In the genomic region with DNA sequence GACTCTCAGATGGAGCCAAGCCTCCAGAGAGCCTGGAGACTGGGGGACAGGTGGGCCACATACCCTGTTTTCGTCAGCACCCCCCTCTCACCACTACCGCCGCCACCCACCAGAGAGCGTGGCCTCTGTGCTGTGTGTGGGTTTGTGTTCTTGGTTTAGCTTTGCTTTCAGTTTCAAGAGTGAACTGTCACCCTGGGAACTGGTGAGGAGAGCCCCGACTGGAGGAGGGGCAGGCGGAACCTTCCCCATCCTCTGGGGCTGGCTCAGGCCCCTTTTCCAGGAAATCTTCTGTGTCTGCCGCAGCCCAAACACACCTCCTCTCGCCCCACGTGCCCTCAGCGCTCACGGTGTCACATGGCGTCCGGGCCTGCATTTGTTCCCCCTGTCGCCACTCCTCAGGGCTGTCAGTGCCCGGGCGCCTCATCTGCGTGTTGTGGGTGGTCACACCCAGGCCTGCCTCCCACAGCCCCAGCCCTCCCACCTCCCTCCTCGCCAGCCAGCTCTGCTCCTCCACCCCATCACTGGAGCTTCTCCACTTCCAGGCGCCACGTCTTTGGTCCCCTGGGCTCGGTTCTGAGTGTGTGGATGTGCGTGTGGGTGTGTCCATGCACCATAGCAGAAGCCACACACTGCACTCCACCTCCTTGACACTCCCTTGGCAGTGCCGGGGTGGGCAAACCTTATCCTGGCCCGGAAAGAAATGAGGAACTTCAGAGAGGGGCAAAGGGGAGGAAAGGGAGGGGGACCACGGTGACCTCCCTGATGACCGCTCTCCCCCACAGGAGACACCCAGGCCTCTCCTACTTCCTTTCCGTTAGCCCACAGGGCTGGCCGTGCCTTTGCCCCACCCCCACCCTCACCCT, we compare ENCODE assay signal across 8 cellular contexts. TPM values are rescaled to one million over a fixed set of nuclear protein-coding genes. Genes with fewer than 3 reads are reported as not detected.
DNase-seq lines count a peak whose midpoint lies in the region; ATAC-seq and TF ChIP-seq lines count a peak whose summit lies in the region.

No MANE protein-coding gene starts in this region.

- POLR2A ChIA-PET in CD4-positive, alpha-beta T cell (lab: Charles Lee): interaction anchor here (0.9 to 2.6 kb wide), 8 partner anchors 8 to 94 kb away, joined by 4 to 15 read pairs (median 6); a partner anchor contains a TSS

- 21 to 23% methylated on average over 23 to 28 of the region's 28 CpGs for WGBS in heart right ventricle, 2 donors

- peak overlapping the region; percentile 22; the same call in 1 of the 2 replicates for H2AFZ ChIP-seq in KMS-11 (ENCODE audit: low read depth)

- H3K27me3 Mint-ChIP-seq in CD4-positive, alpha-beta T cell: no peaks in the 10 kb centered on the region
- H3K27me3 Mint-ChIP-seq in activated CD8-positive, alpha-beta memory T cell treated with anti-CD3 and anti-CD28 coated beads, Interleukin-2, amount 10 ng/mL, durations not matched to agents 7 days and 5 days: no peaks in the 10 kb centered on the region

- in situ Hi-C loops in G401 (cut with HindIII; ENCODE audit: low sequenced_read_pairs): no loop called here

- peak overlapping the region; percentile 64 for H3K27ac ChIP-seq in CD4-positive, alpha-beta T cell (ENCODE audit: low read depth, low read length)
- H3K27ac ChIP-seq in KMS-11 (peak overlapping the region; percentile 24; the same call in 1 of the 2 replicates), heart right ventricle (peak overlapping the region in 7 of 10 donors; percentile 40 to 85 (median 62))

- no peaks in the 10 kb centered on the region for H3K9me3 ChIP-seq in CD4-positive, alpha-beta T cell (ENCODE audit: control insufficient read depth, low read length)
- H3K9me3 ChIP-seq in heart right ventricle: no peaks in the 10 kb centered on the region

- CTCF ChIA-PET in CD4-positive, alpha-beta T cell (lab: Charles Lee): interaction anchor here (0.6 to 5.6 kb wide), 12 partner anchors 8 to 112 kb away, joined by 3 to 76 read pairs (median 5); no protein-coding TSS in a partner anchor
- CTCF ChIA-PET in activated CD8-positive, alpha-beta memory T cell treated with anti-CD3 and anti-CD28 coated beads, Interleukin-2, amount 10 ng/mL, durations not matched to agents 7 days and 5 days (lab: Charles Lee): interaction anchor here (0.6 to 11.2 kb wide), 10 partner anchors 10 to 157 kb away, joined by 3 to 147 read pairs (median 13); a partner anchor contains a TSS

- H4K20me1 ChIP-seq in KMS-11 (ENCODE audit: insufficient read depth): no peaks in the 10 kb centered on the region

- intact Hi-C loops in CD4-positive, alpha-beta T cell (cut with DNase I, micrococcal nuclease): loop anchor here (1.0 to 2.0 kb wide), 3 partner anchors 26 to 110 kb away; no protein-coding TSS in a partner anchor
- intact Hi-C loops in heart right ventricle (cut with DNase I): loop anchor here in 7 of 10 donors (2.0 to 5.0 kb wide), 5 partner anchors 35 to 110 kb away; a partner anchor contains a TSS

- peaks cover 50% of the 10 kb centered on the region for H3K4me1 Mint-ChIP-seq in CD4-positive, alpha-beta T cell (ENCODE audit: low read depth)
- peaks cover 61% of the 10 kb centered on the region for H3K4me1 Mint-ChIP-seq in activated CD8-positive, alpha-beta memory T cell treated with anti-CD3 and anti-CD28 coated beads, Interleukin-2, amount 10 ng/mL, durations not matched to agents 7 days and 5 days

- H3K4me3 ChIP-seq in KMS-11 (IDR thresholded peaks at IDR 0.05; ENCODE audit: insufficient read depth, low read depth, low read length) (no peak overlapping the region), heart right ventricle (peak overlapping the region in 7 of 10 donors; percentile 19 to 39 (median 29))

- peaks cover 62% of the 10 kb centered on the region for H3K4me1 ChIP-seq in KMS-11 (ENCODE audit: low read depth, poor library complexity, severe bottlenecking)
- H3K4me1 ChIP-seq in heart right ventricle: peaks cover 0 to 59% (median 23%) of the 10 kb centered on the region in 9 donors

- TF ChIP-seq CTCF in CD4-positive, alpha-beta T cell (IDR thresholded peaks at IDR 0.05): peak; percentile 23
- TF ChIP-seq CTCF in KMS-11 (conservative IDR thresholded peaks at IDR 0.05; ENCODE audit: low read depth, low read length): no peak; the same call in 1 of the 2 replicates
- TF ChIP-seq CTCF in heart right ventricle (IDR thresholded peaks at IDR 0.05): peak in 6 of 9 donors; percentile 16 to 45 (median 32)

- DNase-seq in CD4-positive, alpha-beta T cell: peak; percentile 37 to 68 (median 48)
- peak; percentile 94 for DNase-seq in activated CD8-positive, alpha-beta memory T cell treated with anti-CD3 and anti-CD28 coated beads, Interleukin-2, amount 10 ng/mL, durations not matched to agents 7 days and 5 days
- DNase-seq in heart right ventricle: peak; percentile 32
- peak in 2 of 3 donors; percentile 31 to 33 for DNase-seq in stimulated activated CD4-positive, alpha-beta T cell treated with anti-CD3 and anti-CD28 coated beads, TNF-alpha, amount 100 ng/mL, for 1 hour (ENCODE audit: low read depth in 3 of 3, low spot score in 1 of 3)
- DNase-seq in D341Med (ENCODE audit: low spot score): no peak
- no peak for DNase-seq in G401 (ENCODE audit: low spot score)

- no peaks in the 10 kb centered on the region for H3K79me2 ChIP-seq in KMS-11 (ENCODE audit: insufficient read depth, low read depth)

- peak overlapping the region; percentile 90 for H3K4me3 Mint-ChIP-seq in CD4-positive, alpha-beta T cell
- peak overlapping the region; percentile 58 for H3K4me3 Mint-ChIP-seq in activated CD8-positive, alpha-beta memory T cell treated with anti-CD3 and anti-CD28 coated beads, Interleukin-2, amount 10 ng/mL, durations not matched to agents 7 days and 5 days

- H3K36me3 Mint-ChIP-seq in CD4-positive, alpha-beta T cell (ENCODE audit: low read depth): peaks cover 8% of the 10 kb centered on the region
- H3K36me3 Mint-ChIP-seq in activated CD8-positive, alpha-beta memory T cell treated with anti-CD3 and anti-CD28 coated beads, Interleukin-2, amount 10 ng/mL, durations not matched to agents 7 days and 5 days: peaks cover 30% of the 10 kb centered on the region

- H3K36me3 ChIP-seq in KMS-11 (ENCODE audit: insufficient read depth) (no peaks in the 10 kb centered on the region), heart right ventricle (peaks cover 0 to 11% (median 0%) of the 10 kb centered on the region in 9 donors)

- H3K9ac ChIP-seq in KMS-11: peak overlapping the region; percentile 27; the same call in 1 of the 2 replicates

- H3K9me3 Mint-ChIP-seq in CD4-positive, alpha-beta T cell: no peaks in the 10 kb centered on the region
- H3K9me3 Mint-ChIP-seq in activated CD8-positive, alpha-beta memory T cell treated with anti-CD3 and anti-CD28 coated beads, Interleukin-2, amount 10 ng/mL, durations not matched to agents 7 days and 5 days (ENCODE audit: low read depth): no peaks in the 10 kb centered on the region

- no peaks in the 10 kb centered on the region for H3K27me3 ChIP-seq in CD4-positive, alpha-beta T cell (ENCODE audit: control insufficient read depth, insufficient read depth, low read length)
- H3K27me3 ChIP-seq in KMS-11 (ENCODE audit: insufficient read depth, low read depth) (no peaks in the 10 kb centered on the region), heart right ventricle (peaks cover 0 to 11% (median 0%) of the 10 kb centered on the region in 7 donors)

- peak overlapping the region; percentile 78 for H3K4me2 ChIP-seq in KMS-11

- peak overlapping the region; percentile 93 for H3K27ac Mint-ChIP-seq in CD4-positive, alpha-beta T cell
- H3K27ac Mint-ChIP-seq in activated CD8-positive, alpha-beta memory T cell treated with anti-CD3 and anti-CD28 coated beads, Interleukin-2, amount 10 ng/mL, durations not matched to agents 7 days and 5 days: peak overlapping the region; percentile 97

- peak; percentile 70 for ATAC-seq in CD4-positive, alpha-beta T cell (ENCODE audit: poor library complexity)
- ATAC-seq in GM21423 (IDR thresholded peaks at IDR 0.05; ENCODE audit: unreplicated experiment) (peak; percentile 51), heart right ventricle (peak; percentile 47 to 86 (median 72))
- ATAC-seq in activated CD8-positive, alpha-beta memory T cell treated with anti-CD3 and anti-CD28 coated beads, Interleukin-2, amount 10 ng/mL, durations not matched to agents 7 days and 5 days: peak; percentile 70

RNA-seq across cellular contexts. Expression of a gene that starts 27.8 kb away (rescaled TPM):
- total RNA-seq in CD4-positive, alpha-beta T cell: 10 to 100 TPM; 17.3 to 17.4 TPM
- 10 to 100 TPM; 36.2 to 52.7 TPM for total RNA-seq in activated CD8-positive, alpha-beta memory T cell treated with anti-CD3 and anti-CD28 coated beads, Interleukin-2, amount 10 ng/mL, durations not matched to agents 7 days and 5 days
- total RNA-seq in heart right ventricle: 1 to 10 TPM; 1.8 to 8.6 (median 2.7) TPM
- polyA plus RNA-seq in heart right ventricle: 1 to 10 TPM; 1.8 to 4.1 TPM
- 8.4 and 16.1 TPM in 2 replicates for total RNA-seq in G401 (2014; rRNA removed; shearing (Covaris generic))

Comparison
In these comparisons a context has a peak if more than half of its experiments do, and no peak if none do; other contexts are left out.
1. DNase-seq: peak in CD4-positive, alpha-beta T cell (10 of 10), activated CD8-positive, alpha-beta memory T cell treated with anti-CD3 and anti-CD28 coated beads, Interleukin-2, amount 10 ng/mL, durations not matched to agents 7 days and 5 days (single experiment), heart right ventricle (2 of 2) and stimulated activated CD4-positive, alpha-beta T cell treated with anti-CD3 and anti-CD28 coated beads, TNF-alpha, amount 100 ng/mL, for 1 hour (2 of 3); none in D341Med (single experiment) and G401 (single experiment).
2. Peak in every context shown above with its lines, with median percentiles within 50 percentile points of each other: ATAC-seq and H3K27ac ChIP-seq.